In the genomic region with DNA sequence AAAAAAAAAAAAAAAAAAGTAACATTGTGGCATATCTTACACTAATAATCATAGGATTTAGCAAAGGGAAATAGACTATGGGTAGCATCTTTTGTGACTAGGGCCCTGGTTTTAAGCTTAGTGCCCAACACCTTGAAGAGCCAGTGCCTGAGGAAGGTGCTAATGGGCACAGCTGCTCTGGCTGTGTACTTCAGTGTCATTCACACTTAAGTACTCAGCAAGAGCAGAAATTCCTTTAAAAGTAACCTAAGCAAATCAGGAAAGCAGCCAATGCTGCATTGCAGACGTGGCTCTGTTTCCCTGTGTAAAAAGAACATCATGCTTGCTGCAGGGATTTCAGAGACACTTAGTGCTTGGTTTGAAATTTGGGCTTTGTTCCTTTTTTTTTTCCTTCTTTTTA, we compare ENCODE assay signal across 22 cellular contexts.
"Had no signal": no experiment of that assay in that cellular context is flagged by ENCODE, and none has a peak within 500 bp of the region (broad histone marks: within the 10 kb centered on the region; RNA-seq: fewer than 3 reads in every experiment).

No MANE protein-coding gene starts in this region.

- H3K27ac Mint-ChIP-seq: activated CD4-positive, alpha-beta T cell treated with anti-CD3 and anti-CD28 coated beads, Interleukin-2, amount 10 ng/mL, durations not matched to agents 7 days and 5 days; activated CD8-positive, alpha-beta T cell treated with anti-CD3 and anti-CD28 coated beads, Interleukin-2, amount 10 ng/mL, durations not matched to agents 7 days and 5 days; activated naive CD4-positive, alpha-beta T cell treated with anti-CD3 and anti-CD28 coated beads, Interleukin-2, amount 10 ng/mL, durations not matched to agents 7 days and 5 days; activated naive CD8-positive, alpha-beta T cell treated with anti-CD3 and anti-CD28 coated beads, Interleukin-2, amount 50 U/mL, for 24 hours; activated T-cell treated with anti-CD3 and anti-CD28 coated beads, Interleukin-2, amount 50 U/mL, for 24 hours; activated T-helper 2 cell treated with anti-CD3 and anti-CD28 coated beads, Interferon-gamma antibody, Interleukin-2, Interleukin-4, amounts not matched to agents 10 μg/mL and 5 μg/mL and 100 μg/mL, durations not matched to agents 14 hours and 24 hours and 36 hours; memory B cell; natural killer cell treated with Interleukin-12 subunit alpha and Interleukin-12 subunit beta and Interleukin-15 and Interleukin-18, amount 100 ng/mL, for 72 hours had no signal

- FAIRE-seq: endometrium, frontal cortex had no signal

- DNase-seq: activated CD4-positive, alpha-beta T cell treated with anti-CD3 and anti-CD28 coated beads, Interleukin-2, amount 10 ng/mL, durations not matched to agents 7 days and 5 days; activated CD8-positive, alpha-beta T cell treated with anti-CD3 and anti-CD28 coated beads, Interleukin-2, amount 10 ng/mL, durations not matched to agents 7 days and 5 days; activated naive CD4-positive, alpha-beta T cell treated with anti-CD3 and anti-CD28 coated beads, Interleukin-2, amount 10 ng/mL, durations not matched to agents 7 days and 5 days; activated naive CD8-positive, alpha-beta T cell treated with anti-CD3 and anti-CD28 coated beads, Interleukin-2, amount 50 U/mL, for 24 hours; activated T-cell treated with anti-CD3 and anti-CD28 coated beads, Interleukin-2, amount 50 U/mL, for 24 hours; brain microvascular endothelial cell; hypothalamus; left ventricle myocardium superior; nucleus accumbens; retina; stimulated activated CD4-positive, alpha-beta T cell treated with anti-CD3 and anti-CD28 coated beads, Interleukin-12 subunit alpha, Interleukin-12 subunit beta, amount 100 ng/mL, for 4 hours; stimulated activated CD4-positive, alpha-beta T cell treated with anti-CD3 and anti-CD28 coated beads, Interleukin-2, amount 100 ng/mL, for 24 hours; stimulated activated naive CD8-positive, alpha-beta T cell treated with anti-CD3 and anti-CD28 coated beads, Interleukin-15, Interleukin-2, amounts not matched to agents 100 U/mL and 50 U/mL, for 24 hours; substantia nigra; transverse colon had no signal

- H3K27ac ChIP-seq: brain microvascular endothelial cell, coronary artery had no signal

- H3K9me3 ChIP-seq: transverse colon had no signal

- H3K4me1 ChIP-seq: transverse colon had no signal

- H3K27me3 Mint-ChIP-seq: activated CD4-positive, alpha-beta T cell treated with anti-CD3 and anti-CD28 coated beads, Interleukin-2, amount 10 ng/mL, durations not matched to agents 7 days and 5 days; activated naive CD4-positive, alpha-beta T cell treated with anti-CD3 and anti-CD28 coated beads, Interleukin-2, amount 10 ng/mL, durations not matched to agents 7 days and 5 days; activated T-cell treated with anti-CD3 and anti-CD28 coated beads, Interleukin-2, amount 50 U/mL, for 24 hours; memory B cell; natural killer cell treated with Interleukin-12 subunit alpha and Interleukin-12 subunit beta and Interleukin-15 and Interleukin-18, amount 100 ng/mL, for 72 hours had no signal

- H3K36me3 Mint-ChIP-seq: activated naive CD4-positive, alpha-beta T cell treated with anti-CD3 and anti-CD28 coated beads, Interleukin-2, amount 10 ng/mL, durations not matched to agents 7 days and 5 days; memory B cell; natural killer cell treated with Interleukin-12 subunit alpha and Interleukin-12 subunit beta and Interleukin-15 and Interleukin-18, amount 100 ng/mL, for 72 hours had no signal

- H3K27me3 ChIP-seq: brain microvascular endothelial cell, transverse colon had no signal

- H3K4me1 Mint-ChIP-seq: activated CD4-positive, alpha-beta T cell treated with anti-CD3 and anti-CD28 coated beads, Interleukin-2, amount 10 ng/mL, durations not matched to agents 7 days and 5 days; activated naive CD4-positive, alpha-beta T cell treated with anti-CD3 and anti-CD28 coated beads, Interleukin-2, amount 10 ng/mL, durations not matched to agents 7 days and 5 days; activated naive CD8-positive, alpha-beta T cell treated with anti-CD3 and anti-CD28 coated beads, Interleukin-2, amount 50 U/mL, for 24 hours; memory B cell had no signal

- ATAC-seq: activated CD4-positive, CD25-positive, alpha-beta regulatory T cell treated with anti-CD3 and anti-CD28 coated beads, Interleukin-2, amount 50 U/mL, for 24 hours; activated CD8-positive, alpha-beta T cell treated with anti-CD3 and anti-CD28 coated beads, Interleukin-2, amount 10 ng/mL, durations not matched to agents 7 days and 5 days; activated naive CD8-positive, alpha-beta T cell treated with anti-CD3 and anti-CD28 coated beads, Interleukin-2, amount 50 U/mL, for 24 hours; left ventricle myocardium superior; natural killer cell treated with Interleukin-12 subunit alpha and Interleukin-12 subunit beta and Interleukin-15 and Interleukin-18, amount 100 ng/mL, for 72 hours; stimulated activated naive CD8-positive, alpha-beta T cell treated with anti-CD3 and anti-CD28 coated beads, Interleukin-15, Interleukin-2, amounts not matched to agents 100 U/mL and 50 U/mL, for 24 hours had no signal

- H3K36me3 ChIP-seq: brain microvascular endothelial cell, transverse colon had no signal

- H3K4me3 ChIP-seq: coronary artery, transverse colon had no signal

- H3K9me3 Mint-ChIP-seq: activated CD4-positive, alpha-beta T cell treated with anti-CD3 and anti-CD28 coated beads, Interleukin-2, amount 10 ng/mL, durations not matched to agents 7 days and 5 days; activated naive CD4-positive, alpha-beta T cell treated with anti-CD3 and anti-CD28 coated beads, Interleukin-2, amount 10 ng/mL, durations not matched to agents 7 days and 5 days; activated naive CD8-positive, alpha-beta T cell treated with anti-CD3 and anti-CD28 coated beads, Interleukin-2, amount 50 U/mL, for 24 hours; activated T-cell treated with anti-CD3 and anti-CD28 coated beads, Interleukin-2, amount 50 U/mL, for 24 hours; activated T-helper 2 cell treated with anti-CD3 and anti-CD28 coated beads, Interferon-gamma antibody, Interleukin-2, Interleukin-4, amounts not matched to agents 10 μg/mL and 5 μg/mL and 100 μg/mL, durations not matched to agents 14 hours and 24 hours and 36 hours; natural killer cell treated with Interleukin-12 subunit alpha and Interleukin-12 subunit beta and Interleukin-15 and Interleukin-18, amount 100 ng/mL, for 72 hours had no signal

- H3K4me3 Mint-ChIP-seq: activated CD4-positive, alpha-beta T cell treated with anti-CD3 and anti-CD28 coated beads, Interleukin-2, amount 10 ng/mL, durations not matched to agents 7 days and 5 days; activated CD8-positive, alpha-beta T cell treated with anti-CD3 and anti-CD28 coated beads, Interleukin-2, amount 10 ng/mL, durations not matched to agents 7 days and 5 days; activated naive CD4-positive, alpha-beta T cell treated with anti-CD3 and anti-CD28 coated beads, Interleukin-2, amount 10 ng/mL, durations not matched to agents 7 days and 5 days; activated naive CD8-positive, alpha-beta T cell treated with anti-CD3 and anti-CD28 coated beads, Interleukin-2, amount 50 U/mL, for 24 hours; activated T-cell treated with anti-CD3 and anti-CD28 coated beads, Interleukin-2, amount 50 U/mL, for 24 hours; memory B cell; natural killer cell treated with Interleukin-12 subunit alpha and Interleukin-12 subunit beta and Interleukin-15 and Interleukin-18, amount 100 ng/mL, for 72 hours had no signal
